ENCODE assay signal across 9 cellular contexts in genomic region chr14:85415015-85415712, GRCh38.
DNase-seq lines count a peak whose midpoint lies in the region; ATAC-seq and TF ChIP-seq lines count a peak whose summit lies in the region.
"Had no signal": no experiment of that assay in that cellular context is flagged by ENCODE, and none has a peak within 500 bp of the region (broad histone marks: within the 10 kb centered on the region; RNA-seq: fewer than 3 reads in every experiment).

No MANE protein-coding gene starts in this region.

- H3K4me3 Mint-ChIP-seq in activated CD4-positive, alpha-beta T cell treated with anti-CD3 and anti-CD28 coated beads, Interleukin-2, amount 10 ng/mL, durations not matched to agents 24 days and 14 days = no peak overlapping the region
- no peak overlapping the region for H3K4me3 Mint-ChIP-seq in CD4-positive, alpha-beta memory T cell
- H3K4me3 Mint-ChIP-seq: activated CD4-positive, alpha-beta memory T cell treated with anti-CD3 and anti-CD28 coated beads for 36 hours had no signal

- intact Hi-C loops in prostate gland (cut with DNase I) = no loop called here
- intact Hi-C loops in activated CD4-positive, alpha-beta T cell treated with anti-CD3 and anti-CD28 coated beads, Interleukin-2, amount 10 ng/mL, durations not matched to agents 24 days and 14 days (cut with micrococcal nuclease) = no loop called here
- intact Hi-C loops in CD4-positive, alpha-beta memory T cell (cut with micrococcal nuclease) = no loop called here

- CTCF ChIA-PET in CD4-positive, alpha-beta memory T cell (lab: Charles Lee; ENCODE audit: partially characterized antibody) = no interaction called here

- no peaks in the 10 kb centered on the region for H3K27me3 Mint-ChIP-seq in activated CD4-positive, alpha-beta T cell treated with anti-CD3 and anti-CD28 coated beads, Interleukin-2, amount 10 ng/mL, durations not matched to agents 24 days and 14 days
- H3K27me3 Mint-ChIP-seq in CD4-positive, alpha-beta memory T cell = no peaks in the 10 kb centered on the region
- H3K27me3 Mint-ChIP-seq: activated CD4-positive, alpha-beta memory T cell treated with anti-CD3 and anti-CD28 coated beads for 36 hours had no signal

- DNase-seq in GM03348 (ENCODE audit: low spot score) = peak; percentile 88
- DNase-seq in RKO (ENCODE audit: low spot score) = peak; percentile 27
- DNase-seq in fibroblast of the aortic adventitia (ENCODE audit: low read depth) = peak; percentile 97
- DNase-seq in prostate gland (ENCODE audit: low spot score) = peak; percentile 85
- DNase-seq in activated CD4-positive, alpha-beta T cell treated with anti-CD3 and anti-CD28 coated beads for 4 hours = no peak
- no peak for DNase-seq in activated CD4-positive, alpha-beta T cell treated with anti-CD3 and anti-CD28 coated beads, Interleukin-2, amount 10 ng/mL, durations not matched to agents 24 days and 14 days
- DNase-seq in CD4-positive, alpha-beta memory T cell = no peak
- DNase-seq: activated CD4-positive, alpha-beta memory T cell treated with anti-CD3 and anti-CD28 coated beads for 36 hours had no signal

- WGBS in prostate gland = 45% methylated on average over 13 of the region's 13 CpGs

- no peak for ATAC-seq in HG03342 (IDR thresholded peaks at IDR 0.05; ENCODE audit: unreplicated experiment)

- no peaks in the 10 kb centered on the region for H3K36me3 Mint-ChIP-seq in activated CD4-positive, alpha-beta T cell treated with anti-CD3 and anti-CD28 coated beads, Interleukin-2, amount 10 ng/mL, durations not matched to agents 24 days and 14 days (ENCODE audit: low read depth)
- H3K36me3 Mint-ChIP-seq in CD4-positive, alpha-beta memory T cell = peaks cover 0 to 2% of the 10 kb centered on the region in 2 donors
- H3K36me3 Mint-ChIP-seq: activated CD4-positive, alpha-beta memory T cell treated with anti-CD3 and anti-CD28 coated beads for 36 hours had no signal

- no peaks in the 10 kb centered on the region for H3K4me1 Mint-ChIP-seq in activated CD4-positive, alpha-beta T cell treated with anti-CD3 and anti-CD28 coated beads, Interleukin-2, amount 10 ng/mL, durations not matched to agents 24 days and 14 days
- no peaks in the 10 kb centered on the region for H3K4me1 Mint-ChIP-seq in CD4-positive, alpha-beta memory T cell

- no peak overlapping the region for H3K27ac ChIP-seq in prostate gland
- H3K27ac ChIP-seq in CD4-positive, alpha-beta memory T cell (ENCODE audit: low read depth, low read length) = no peak overlapping the region

- H3K27ac Mint-ChIP-seq in activated CD4-positive, alpha-beta T cell treated with anti-CD3 and anti-CD28 coated beads, Interleukin-2, amount 10 ng/mL, durations not matched to agents 24 days and 14 days = no peak overlapping the region
- no peak overlapping the region for H3K27ac Mint-ChIP-seq in CD4-positive, alpha-beta memory T cell
- H3K27ac Mint-ChIP-seq: activated CD4-positive, alpha-beta memory T cell treated with anti-CD3 and anti-CD28 coated beads for 36 hours had no signal

- H3K9me3 Mint-ChIP-seq in activated CD4-positive, alpha-beta T cell treated with anti-CD3 and anti-CD28 coated beads, Interleukin-2, amount 10 ng/mL, durations not matched to agents 24 days and 14 days = no peaks in the 10 kb centered on the region
- peaks cover 0 to 8% (median 4%) of the 10 kb centered on the region in 8 donors for H3K9me3 Mint-ChIP-seq in CD4-positive, alpha-beta memory T cell

- no peaks in the 10 kb centered on the region for H3K9me3 ChIP-seq in prostate gland
- H3K9me3 ChIP-seq in CD4-positive, alpha-beta memory T cell (ENCODE audit: control insufficient read depth in 1 of 2, low read length in 2 of 2) = no peaks in the 10 kb centered on the region

- H3K4me3 ChIP-seq in fibroblast of the aortic adventitia (ENCODE audit: low read depth, low read length) (peak overlapping the region; percentile 35), prostate gland (no peak overlapping the region)
- no peak overlapping the region for H3K4me3 ChIP-seq in CD4-positive, alpha-beta memory T cell (ENCODE audit: low read length in 2 of 2)

- no peak for TF ChIP-seq POLR2A in prostate gland (IDR thresholded peaks at IDR 0.05)

- TF ChIP-seq CTCF in fibroblast of the aortic adventitia (IDR thresholded peaks at IDR 0.05; ENCODE audit: insufficient read depth, low read length) (peak; percentile 80), prostate gland (IDR thresholded peaks at IDR 0.05) (peak in 1 of 4 experiments; percentile 45)

- H3K36me3 ChIP-seq in prostate gland = no peaks in the 10 kb centered on the region
- H3K36me3 ChIP-seq in CD4-positive, alpha-beta memory T cell (ENCODE audit: insufficient read depth, low read length) = no peaks in the 10 kb centered on the region

- no peaks in the 10 kb centered on the region for H3K27me3 ChIP-seq in prostate gland (replicated peaks; ENCODE audit: insufficient read depth)
- H3K27me3 ChIP-seq in CD4-positive, alpha-beta memory T cell (ENCODE audit: insufficient read depth, low read length) = no peaks in the 10 kb centered on the region

- no peaks in the 10 kb centered on the region for H3K4me1 ChIP-seq in prostate gland (replicated peaks)
- no peaks in the 10 kb centered on the region for H3K4me1 ChIP-seq in CD4-positive, alpha-beta memory T cell (ENCODE audit: insufficient read depth, low read length)

- POLR2A ChIA-PET in CD4-positive, alpha-beta memory T cell (lab: Charles Lee; ENCODE audit: partially characterized antibody) = no interaction called here

Comparison
In these comparisons a context has a peak if more than half of its experiments do, and no peak if none do; other contexts are left out.
1. DNase-seq: peak in GM03348 (single experiment), RKO (single experiment), fibroblast of the aortic adventitia (single experiment) and prostate gland (single experiment); none in activated CD4-positive, alpha-beta T cell treated with anti-CD3 and anti-CD28 coated beads for 4 hours (0 of 2), activated CD4-positive, alpha-beta T cell treated with anti-CD3 and anti-CD28 coated beads, Interleukin-2, amount 10 ng/mL, durations not matched to agents 24 days and 14 days (single experiment) and CD4-positive, alpha-beta memory T cell (0 of 5).